ENCODE assay signal across 1 cellular context in genomic region chr1:59408608-59409007, GRCh38.
TF ChIP-seq lines count a peak whose summit lies in the region.

No MANE protein-coding gene starts in this region.

TF ChIP-seq in GM23338, 12 proteins besides CTCF, POLR2A, EP300 and RAD21:
- TF ChIP-seq NANOG (IDR thresholded peaks at IDR 0.05; ENCODE audit: borderline replicate concordance) = no peak
- TF ChIP-seq STAT1 (IDR thresholded peaks at IDR 0.05; ENCODE audit: unreplicated experiment) = no peak
- TF ChIP-seq ETS1 (IDR thresholded peaks at IDR 0.05) = no peak
- no peak for TF ChIP-seq POLR2AphosphoS5 (IDR thresholded peaks at IDR 0.05; ENCODE audit: low read depth)
- TF ChIP-seq JUNB (IDR thresholded peaks at IDR 0.05; ENCODE audit: unreplicated experiment) = no peak
- TF ChIP-seq CREB1 (CRISPR knock-in tag; IDR thresholded peaks at IDR 0.05; ENCODE audit: low read depth) = no peak
- no peak for TF ChIP-seq ZNF331 (CRISPR knock-in tag; IDR thresholded peaks at IDR 0.05; ENCODE audit: low read depth)
- no peak for TF ChIP-seq EZH2 (IDR thresholded peaks at IDR 0.05; ENCODE audit: low read depth, unreplicated experiment)
- TF ChIP-seq EZH2phosphoT487 (IDR thresholded peaks at IDR 0.05; ENCODE audit: unreplicated experiment) = no peak
- TF ChIP-seq ZNF114 (CRISPR knock-in tag; IDR thresholded peaks at IDR 0.05) = no peak
- no peak for TF ChIP-seq REST (IDR thresholded peaks at IDR 0.05; ENCODE audit: unreplicated experiment)
